Comparison of ENCODE assay signal across 15 cellular contexts in the genomic region with DNA sequence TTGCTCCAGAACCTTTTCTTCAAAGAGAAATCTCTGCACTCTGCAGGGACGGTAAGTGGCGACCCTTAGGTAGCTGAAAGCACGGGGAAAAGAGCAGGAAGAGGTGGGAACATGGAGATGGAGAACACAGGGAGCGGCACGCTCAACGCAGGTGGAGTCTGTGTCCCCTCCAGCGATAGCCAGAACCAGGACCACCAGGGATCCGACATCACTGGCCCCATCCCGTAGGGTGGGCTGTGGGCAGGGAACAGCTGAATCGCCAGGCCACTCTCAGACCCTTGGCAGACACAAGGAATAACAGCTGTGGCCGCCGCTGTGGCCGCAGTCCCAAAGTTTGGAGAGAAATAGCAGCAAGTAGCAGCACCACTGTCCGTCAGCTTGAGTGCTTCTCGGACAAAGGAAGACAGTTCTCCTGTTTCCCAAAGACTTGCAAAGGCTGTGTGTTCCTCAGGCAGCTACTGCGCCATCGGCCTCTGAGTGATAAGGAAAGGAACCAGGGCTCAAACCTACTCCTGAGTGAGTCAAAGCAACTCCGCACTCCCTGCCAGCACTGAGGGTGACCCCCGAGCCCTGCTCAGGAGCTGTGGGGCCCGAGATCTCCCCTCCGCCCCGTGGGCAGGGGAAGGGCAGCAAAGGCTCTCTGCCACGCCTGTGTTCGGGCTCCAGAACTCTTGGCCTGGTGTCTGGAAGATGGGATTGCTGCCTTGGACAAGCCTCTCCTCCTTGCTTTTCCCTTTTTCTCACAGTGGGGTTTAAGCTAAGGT.
"Had no signal": no experiment of that assay in that cellular context is flagged by ENCODE, and none has a peak within 500 bp of the region (broad histone marks: within the 10 kb centered on the region; RNA-seq: fewer than 3 reads in every experiment).

No MANE protein-coding gene starts in this region.

- H3K4me3 Mint-ChIP-seq: activated B cell treated with CpG ODN at 0.5 μM for 24 hours; activated naive CD8-positive, alpha-beta T cell treated with anti-CD3 and anti-CD28 coated beads, Interleukin-2, amount 10 ng/mL, durations not matched to agents 7 days and 5 days; activated T-helper 1 cell treated with anti-CD3 and anti-CD28 coated beads, Interleukin-12 subunit alpha, Interleukin-12 subunit beta, Interleukin-2, Interleukin-4 antibody, amounts not matched to agents 30 ng/mL and 10 ng/mL and 1 ng/mL, durations not matched to agents 14 hours and 24 hours and 36 hours; dendritic cell treated with granulocyte-macrophage colony-stimulating factor and Interleukin-4, amounts not matched to agents 40 ng/mL and 50 ng/mL, for 4 days; stimulated activated naive CD8-positive, alpha-beta T cell treated with anti-CD3 and anti-CD28 coated beads, Interleukin-15, Interleukin-2, amounts not matched to agents 100 ng/mL and 50 ng/mL, for 24 hours had no signal

- H3K4me2 ChIP-seq: smooth muscle cell had no signal

- H3K9me3 ChIP-seq: gastrocnemius medialis, testis had no signal

- H3K27ac Mint-ChIP-seq: activated B cell treated with CpG ODN at 0.5 μM for 24 hours; activated naive CD8-positive, alpha-beta T cell treated with anti-CD3 and anti-CD28 coated beads, Interleukin-2, amount 10 ng/mL, durations not matched to agents 7 days and 5 days; activated T-helper 1 cell treated with anti-CD3 and anti-CD28 coated beads, Interleukin-12 subunit alpha, Interleukin-12 subunit beta, Interleukin-2, Interleukin-4 antibody, amounts not matched to agents 30 ng/mL and 10 ng/mL and 1 ng/mL, durations not matched to agents 14 hours and 24 hours and 36 hours; stimulated activated naive CD8-positive, alpha-beta T cell treated with anti-CD3 and anti-CD28 coated beads, Interleukin-15, Interleukin-2, amounts not matched to agents 100 ng/mL and 50 ng/mL, for 24 hours had no signal

- H3K36me3 ChIP-seq: brain microvascular endothelial cell, gastrocnemius medialis, heart right ventricle, upper lobe of left lung had no signal

- H3K4me3 ChIP-seq: gastrocnemius medialis, heart right ventricle, smooth muscle cell, testis, upper lobe of left lung had no signal

- H3K27me3 ChIP-seq: brain microvascular endothelial cell, testis, upper lobe of left lung had no signal

- DNase-seq: activated B cell treated with CpG ODN at 0.5 μM for 24 hours; activated CD4-positive, alpha-beta T cell treated with anti-CD3 and anti-CD28 coated beads for 48 hours; activated naive CD8-positive, alpha-beta T cell treated with anti-CD3 and anti-CD28 coated beads, Interleukin-2, amount 10 ng/mL, durations not matched to agents 7 days and 5 days; brain microvascular endothelial cell; gastrocnemius medialis; heart right ventricle; retina; SIG-M5; T-helper 2 cell had no signal

- H3K36me3 Mint-ChIP-seq: activated naive CD8-positive, alpha-beta T cell treated with anti-CD3 and anti-CD28 coated beads, Interleukin-2, amount 10 ng/mL, durations not matched to agents 7 days and 5 days had no signal

- H3K27ac ChIP-seq: brain microvascular endothelial cell, gastrocnemius medialis, heart right ventricle, testis, upper lobe of left lung had no signal

- ATAC-seq: gastrocnemius medialis had no signal

- H3K4me1 Mint-ChIP-seq: activated B cell treated with CpG ODN at 0.5 μM for 24 hours had no signal
